ENCODE assay signal across 16 cellular contexts in the genomic region with DNA sequence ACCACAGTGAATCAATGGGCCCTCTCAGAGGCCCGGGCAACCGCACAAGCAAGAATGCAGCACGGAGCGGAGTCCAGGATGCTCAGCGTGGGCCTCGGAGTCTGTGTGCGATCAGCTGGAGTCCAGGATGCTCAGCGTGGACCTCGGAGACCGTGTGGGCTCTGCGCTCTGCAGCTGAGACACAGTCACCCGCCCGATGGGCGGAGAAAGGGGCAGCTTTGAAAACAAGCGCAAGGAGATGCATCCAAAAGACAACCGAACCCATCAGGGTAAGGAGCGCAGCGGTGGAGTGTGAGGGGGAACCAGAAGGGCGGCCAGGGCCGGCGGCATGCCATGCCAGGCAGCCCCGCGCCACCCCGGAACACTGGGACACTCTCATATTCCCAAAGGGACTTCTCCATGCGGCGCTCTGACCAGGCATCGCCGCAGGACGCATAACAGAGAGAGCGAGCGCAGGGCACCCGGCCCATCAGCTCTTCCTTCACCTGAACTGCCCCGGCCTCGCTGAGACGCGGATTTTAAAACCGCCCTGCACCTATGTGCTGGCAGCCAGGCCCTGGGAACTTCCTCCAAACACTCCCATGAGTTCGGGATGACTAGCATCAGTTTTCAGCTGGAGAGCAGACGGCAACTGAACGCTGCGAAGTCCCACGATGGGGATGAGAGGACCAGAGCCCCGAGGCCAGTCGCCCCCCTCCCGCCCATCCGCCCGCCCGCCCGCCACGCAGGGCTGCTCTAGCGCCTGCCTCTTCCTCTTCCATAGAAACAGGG. TPM values are rescaled to one million over a fixed set of nuclear protein-coding genes. Genes with fewer than 3 reads are reported as not detected.
A peak's percentile ranks its signal among the peaks of the same experiment; 100 is the strongest.
DNase-seq lines count a peak whose midpoint lies in the region; ATAC-seq and TF ChIP-seq lines count a peak whose summit lies in the region.
"Had no signal": no experiment of that assay in that cellular context is flagged by ENCODE, and none has a peak within 500 bp of the region (broad histone marks: within the 10 kb centered on the region; RNA-seq: fewer than 3 reads in every experiment).

No MANE protein-coding gene starts in this region.

- WGBS in mammary epithelial cell (ENCODE audit: low coverage, missing lambda C conversion rate), result 4% methylated on average over 29 of the region's 51 CpGs
- WGBS in mesendoderm (ENCODE audit: extremely low coverage, insufficient coverage, low lambda C conversion rate), result no CpG with 5 or more reads among the region's 51 CpGs

- intact Hi-C loops in mammary epithelial cell (cut with micrococcal nuclease) (no loop called here), MCF 10A (cut with micrococcal nuclease) (no loop called here), uterus (cut with DNase I; ENCODE audit: low total_unique reads) (no loop called here)

- no peak overlapping the region for H3K4me3 Mint-ChIP-seq in MCF 10A (ENCODE audit: unreplicated experiment)
- H3K4me3 Mint-ChIP-seq: activated naive CD8-positive, alpha-beta T cell treated with anti-CD3 and anti-CD28 coated beads for 36 hours had no signal

- no peak overlapping the region for H3K4ac ChIP-seq in mesendoderm (ENCODE audit: low read depth, low read length)

- H2BK15ac ChIP-seq in mesendoderm (replicated peaks; ENCODE audit: low read depth), result no peak overlapping the region

- no peak for TF ChIP-seq POLR2A in uterus (IDR thresholded peaks at IDR 0.05)

- no peaks in the 10 kb centered on the region for H3K9me3 Mint-ChIP-seq in MCF 10A (ENCODE audit: unreplicated experiment)
- H3K9me3 Mint-ChIP-seq: activated naive CD8-positive, alpha-beta T cell treated with anti-CD3 and anti-CD28 coated beads for 36 hours had no signal

- in situ Hi-C loops in mammary epithelial cell (cut with MboI; ENCODE audit: low sequenced_read_pairs in 2 of 2), result no loop called here

- no peak for DNase-seq in mammary epithelial cell
- DNase-seq in MCF 10A (ENCODE audit: unreplicated experiment), result no peak
- peak; percentile 19 for DNase-seq in mesendoderm
- DNase-seq in uterus, result no peak
- no peak for DNase-seq in DMS79 (lab: John Stamatoyannopoulos, UW)
- DNase-seq: activated naive CD8-positive, alpha-beta T cell treated with anti-CD3 and anti-CD28 coated beads for 36 hours; foreskin fibroblast; NCI-H1092; stimulated activated CD4-positive, alpha-beta T cell treated with anti-CD3 and anti-CD28 coated beads, Interleukin-4, amount 100 ng/mL, for 4 hours; transverse colon had no signal

- no peak overlapping the region for H3K23ac ChIP-seq in mesendoderm (ENCODE audit: low read length)

- BruUV-seq in mammary epithelial cell (replicated peaks; lab: Mats Ljungman, UMichigan) (no TSS peak), MCF 10A (replicated peaks; lab: Mats Ljungman, UMichigan) (no TSS peak)

- peak overlapping the region; percentile 5 for H3K56ac ChIP-seq in mesendoderm (ENCODE audit: low read length)

- H3K27ac Mint-ChIP-seq in MCF 10A (ENCODE audit: low read depth, unreplicated experiment), result no peak overlapping the region
- H3K27ac Mint-ChIP-seq: activated naive CD8-positive, alpha-beta T cell treated with anti-CD3 and anti-CD28 coated beads for 36 hours had no signal

- H4K5ac ChIP-seq in mesendoderm (ENCODE audit: low read length), result no peak overlapping the region

- ATAC-seq in HG02973 (IDR thresholded peaks at IDR 0.05; ENCODE audit: unreplicated experiment) (no peak), GM21390 (IDR thresholded peaks at IDR 0.05; ENCODE audit: unreplicated experiment) (no peak)

- no peak overlapping the region for H3K4me3 ChIP-seq in mammary epithelial cell (replicated peaks in 1 of 3; ENCODE audit: insufficient read depth in 1 of 3, low read depth in 2 of 3, low read length in 3 of 3)
- H3K4me3 ChIP-seq in mesendoderm (ENCODE audit: low read length), result no peak overlapping the region
- H3K4me3 ChIP-seq in uterus, result no peak overlapping the region
- H3K4me3 ChIP-seq: SK-N-MC, transverse colon had no signal

- peak overlapping the region; percentile 39 for H2AFZ ChIP-seq in mammary epithelial cell (ENCODE audit: low read depth, low read length)

- no peaks in the 10 kb centered on the region for H3K79me2 ChIP-seq in mammary epithelial cell (ENCODE audit: insufficient read depth, low read length)
- no peaks in the 10 kb centered on the region for H3K79me2 ChIP-seq in mesendoderm (ENCODE audit: control insufficient read depth, insufficient read depth, low read length)

- H3K4me1 ChIP-seq in mammary epithelial cell (ENCODE audit: insufficient read depth, low read length), result no peaks in the 10 kb centered on the region
- no peaks in the 10 kb centered on the region for H3K4me1 ChIP-seq in mesendoderm (ENCODE audit: control insufficient read depth, low read depth, low read length)
- no peaks in the 10 kb centered on the region for H3K4me1 ChIP-seq in uterus
- H3K4me1 ChIP-seq: transverse colon had no signal

- no peaks in the 10 kb centered on the region for H3K27me3 ChIP-seq in mammary epithelial cell (ENCODE audit: insufficient read depth, low read length)
- H3K27me3 ChIP-seq in mesendoderm (ENCODE audit: insufficient read depth, low read length, poor library complexity), result peaks cover 4% of the 10 kb centered on the region
- H3K27me3 ChIP-seq in uterus, result no peaks in the 10 kb centered on the region

- H3K27me3 Mint-ChIP-seq in MCF 10A (ENCODE audit: insufficient read depth, unreplicated experiment), result no peaks in the 10 kb centered on the region

- no peak overlapping the region for H2BK120ac ChIP-seq in mesendoderm (ENCODE audit: low read depth, low read length)

- no peak overlapping the region for H3K18ac ChIP-seq in mesendoderm (ENCODE audit: low read length)

- no peak overlapping the region for H2BK5ac ChIP-seq in mesendoderm (ENCODE audit: low read length)

- no peak overlapping the region for H2AK5ac ChIP-seq in mesendoderm (ENCODE audit: low read length)

- H3K9me3 ChIP-seq in mammary epithelial cell (replicated peaks; ENCODE audit: insufficient read depth, low read length) (peaks cover 18% of the 10 kb centered on the region), uterus (no peaks in the 10 kb centered on the region)
- H3K9me3 ChIP-seq: transverse colon had no signal

- no peaks in the 10 kb centered on the region for H4K20me1 ChIP-seq in mammary epithelial cell (ENCODE audit: insufficient read depth, low read length)

- no peak overlapping the region for H4K8ac ChIP-seq in mesendoderm (ENCODE audit: low read depth, low read length)

- CTCF ChIA-PET in mammary epithelial cell (lab: Charles Lee; ENCODE audit: low non-redundant PET), result no interaction called here
- CTCF ChIA-PET in MCF 10A (lab: Yijun Ruan, JAX), result interaction anchor here (0.9 kb wide), 1 partner anchor 219 kb away, joined by 3 read pairs; no protein-coding TSS in a partner anchor

- POLR2A ChIA-PET in MCF 10A (lab: Yijun Ruan, JAX), result no interaction called here

- no peaks in the 10 kb centered on the region for H3K79me1 ChIP-seq in mesendoderm (ENCODE audit: low read length)

- H3K36me3 Mint-ChIP-seq in MCF 10A (ENCODE audit: insufficient read depth, unreplicated experiment), result no peaks in the 10 kb centered on the region
- H3K36me3 Mint-ChIP-seq: activated naive CD8-positive, alpha-beta T cell treated with anti-CD3 and anti-CD28 coated beads for 36 hours had no signal

- H3K27ac ChIP-seq in mammary epithelial cell (ENCODE audit: insufficient read depth, low read depth, low read length) (no peak overlapping the region), cingulate gyrus (ENCODE audit: low read depth, low read length) (peak overlapping the region; percentile 19), mesendoderm (ENCODE audit: low read depth, low read length) (no peak overlapping the region), uterus (no peak overlapping the region)
- H3K27ac ChIP-seq: SK-N-MC, transverse colon had no signal

- H3K4me1 Mint-ChIP-seq in MCF 10A (ENCODE audit: insufficient read depth, unreplicated experiment), result no peaks in the 10 kb centered on the region

- dilution Hi-C loops in mammary epithelial cell (cut with HindIII; ENCODE audit: low sequenced_read_pairs), result no loop called here

- TF ChIP-seq CTCF in mammary epithelial cell (conservative IDR thresholded peaks at IDR 0.05 in 1 of 2, IDR thresholded peaks at IDR 0.05 in 1 of 2; ENCODE audit: extremely low read depth in 1 of 2, insufficient read depth in 1 of 2, low read depth in 1 of 2, low read length in 2 of 2) (no peak), MCF 10A (IDR thresholded peaks at IDR 0.05; ENCODE audit: unreplicated experiment) (no peak), uterus (IDR thresholded peaks at IDR 0.05) (no peak)

- H3K36me3 ChIP-seq in mammary epithelial cell (ENCODE audit: insufficient read depth, low read length) (no peaks in the 10 kb centered on the region), mesendoderm (ENCODE audit: control insufficient read depth, insufficient read depth, low read length) (no peaks in the 10 kb centered on the region), uterus (no peaks in the 10 kb centered on the region)
- H3K36me3 ChIP-seq: transverse colon had no signal

- H3K4me2 ChIP-seq in mammary epithelial cell (ENCODE audit: insufficient read depth, low read depth, low read length) (no peak overlapping the region), mesendoderm (ENCODE audit: low read length) (peak overlapping the region; percentile 43)

- H3K9ac ChIP-seq in mammary epithelial cell (ENCODE audit: insufficient read depth, low read length) (no peak overlapping the region), mesendoderm (ENCODE audit: low read length) (no peak overlapping the region)

RNA-seq across cellular contexts. Expression of gene MC5R, which starts 44.7 kb away (rescaled TPM):
- not detected for total RNA-seq in mammary epithelial cell
- not detected for polyA plus RNA-seq in mammary epithelial cell
- polyA minus RNA-seq in mammary epithelial cell, result not detected
- not detected in 2 replicates for total RNA-seq in MCF 10A (2022)
- 0.11 TPM for polyA plus RNA-seq in mesendoderm (2013, experiment 1 of 2)
- 0.08 TPM for polyA plus RNA-seq in mesendoderm (2013, experiment 2 of 2)
- not detected for total RNA-seq in uterus
- total RNA-seq: activated naive CD8-positive, alpha-beta T cell treated with anti-CD3 and anti-CD28 coated beads for 36 hours; cardiac septum; mesenteric fat pad; transverse colon had no signal

RNA-seq across cellular contexts. Expression of gene MC2R, which starts 46.6 kb away (rescaled TPM):
- total RNA-seq in mammary epithelial cell (not detected), MCF 10A (2022) (not detected in 2 replicates), uterus (not detected)
- polyA plus RNA-seq in mammary epithelial cell, result not detected
- not detected for polyA minus RNA-seq in mammary epithelial cell
- polyA plus RNA-seq in mesendoderm (2013, experiment 1 of 2), result not detected
- not detected for polyA plus RNA-seq in mesendoderm (2013, experiment 2 of 2)
- total RNA-seq: activated naive CD8-positive, alpha-beta T cell treated with anti-CD3 and anti-CD28 coated beads for 36 hours; cardiac septum; mesenteric fat pad; transverse colon had no signal
